ENCODE assay signal across 10 cellular contexts in the genomic region with DNA sequence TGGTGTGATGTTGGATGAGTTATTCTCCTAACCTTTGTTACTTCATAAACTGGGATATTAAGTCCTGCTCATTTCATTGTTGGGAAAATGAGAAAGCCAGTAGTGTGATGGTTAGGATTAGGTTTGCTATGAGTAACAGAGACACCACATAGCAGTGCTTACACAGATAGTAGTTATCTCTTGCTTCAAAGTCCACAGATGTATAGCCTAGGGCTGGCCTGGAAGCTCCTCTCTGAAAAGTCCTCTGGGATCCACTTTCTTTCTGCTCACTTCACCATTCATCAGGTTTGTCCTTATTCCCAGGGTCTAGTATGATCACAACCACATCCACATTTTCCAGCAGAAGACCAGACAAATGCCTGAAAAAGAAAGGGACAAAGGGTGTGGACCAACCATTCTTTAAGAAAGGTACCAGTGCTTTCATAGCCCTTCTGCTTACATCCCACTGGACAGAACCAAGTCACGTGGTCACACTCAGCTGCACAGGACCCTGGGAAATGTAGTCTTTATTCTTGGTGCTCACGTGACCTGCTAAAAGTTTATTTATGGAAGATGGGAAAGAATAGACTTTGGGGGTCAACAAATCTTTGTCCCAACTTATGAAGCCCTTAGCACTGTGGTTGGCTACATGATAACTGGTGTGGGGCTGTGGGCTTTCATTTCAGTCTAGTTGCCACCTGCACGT.
DNase-seq lines count a peak whose midpoint lies in the region; ATAC-seq and TF ChIP-seq lines count a peak whose summit lies in the region.
"Had no signal": no experiment of that assay in that cellular context is flagged by ENCODE, and none has a peak within 500 bp of the region (broad histone marks: within the 10 kb centered on the region; RNA-seq: fewer than 3 reads in every experiment).

No MANE protein-coding gene starts in this region.

- in situ Hi-C loops in transverse colon (cut with MboI; ENCODE audit: low pct_ligation_motif_present in 1 of 4, low pct_unique_long_range_greater_than_20kb in 1 of 4, low sequenced_read_pairs in 3 of 4) = no loop called here

- intact Hi-C loops in esophagus muscularis mucosa (cut with DNase I) (no loop called here), transverse colon (cut with DNase I; ENCODE audit: low total_unique reads) (no loop called here), thyroid gland (cut with DNase I) (no loop called here), dorsolateral prefrontal cortex (cut with DNase I) (no loop called here)

- H3K27ac ChIP-seq in esophagus muscularis mucosa (replicated peaks in 1 of 4) (no peak overlapping the region), transverse colon (no peak overlapping the region), thyroid gland (no peak overlapping the region), dorsolateral prefrontal cortex (no peak overlapping the region)

- H3K4me1 ChIP-seq in esophagus muscularis mucosa (no peaks in the 10 kb centered on the region), transverse colon (no peaks in the 10 kb centered on the region), thyroid gland (no peaks in the 10 kb centered on the region)

- peak; percentile 73 for ATAC-seq in GM21360 (IDR thresholded peaks at IDR 0.05; ENCODE audit: unreplicated experiment)
- ATAC-seq: activated CD8-positive, alpha-beta memory T cell treated with anti-CD3 and anti-CD28 coated beads, Interleukin-2, amount 10 ng/mL, durations not matched to agents 7 days and 5 days had no signal

- 70% methylated on average over 3 of the region's 3 CpGs for WGBS in esophagus muscularis mucosa
- WGBS in transverse colon (ENCODE audit: low coverage in 1 of 2), 2 donors = 75 to 89% methylated on average over 1 to 3 of the region's 3 CpGs
- WGBS in thyroid gland, 2 donors = 60 to 77% methylated on average over 3 of the region's 3 CpGs

- H3K36me3 ChIP-seq in esophagus muscularis mucosa (no peaks in the 10 kb centered on the region), transverse colon (no peaks in the 10 kb centered on the region), thyroid gland (no peaks in the 10 kb centered on the region)

- H3K4me3 ChIP-seq in esophagus muscularis mucosa (no peak overlapping the region), transverse colon (no peak overlapping the region), thyroid gland (replicated peaks in 1 of 3) (no peak overlapping the region), dorsolateral prefrontal cortex (no peak overlapping the region)

- H3K9me3 ChIP-seq in esophagus muscularis mucosa (no peaks in the 10 kb centered on the region), transverse colon (no peaks in the 10 kb centered on the region), thyroid gland (no peaks in the 10 kb centered on the region)

- TF ChIP-seq EP300 in esophagus muscularis mucosa (IDR thresholded peaks at IDR 0.05) (no peak), transverse colon (IDR thresholded peaks at IDR 0.05; ENCODE audit: low read depth) (no peak)

- H3K27me3 ChIP-seq in esophagus muscularis mucosa = peaks cover 0 to 10% (median 0%) of the 10 kb centered on the region in 4 donors
- no peaks in the 10 kb centered on the region for H3K27me3 ChIP-seq in transverse colon
- H3K27me3 ChIP-seq in thyroid gland = no peaks in the 10 kb centered on the region
- H3K27me3 ChIP-seq in dorsolateral prefrontal cortex = peaks cover 0 to 4% (median 0%) of the 10 kb centered on the region in 45 donors

- DNase-seq in COLO829 (ENCODE audit: low spot score) (peak; percentile 45), HT1080 (ENCODE audit: low read depth) (peak; percentile 22), esophagus muscularis mucosa (ENCODE audit: extremely low spot score) (peak; percentile 60), transverse colon (no peak), GF-D8 (lab: John Stamatoyannopoulos, UW) (no peak), thyroid gland (no peak), dorsolateral prefrontal cortex (no peak)
- DNase-seq: activated CD8-positive, alpha-beta memory T cell treated with anti-CD3 and anti-CD28 coated beads, Interleukin-2, amount 10 ng/mL, durations not matched to agents 7 days and 5 days; GOT3 had no signal

- TF ChIP-seq POLR2A in esophagus muscularis mucosa (IDR thresholded peaks at IDR 0.05; ENCODE audit: low read depth) = no peak
- no peak for TF ChIP-seq POLR2A in transverse colon (IDR thresholded peaks at IDR 0.05)
- TF ChIP-seq POLR2A in thyroid gland (IDR thresholded peaks at IDR 0.05) = no peak

- TF ChIP-seq CTCF in esophagus muscularis mucosa (IDR thresholded peaks at IDR 0.05) = no peak
- no peak for TF ChIP-seq CTCF in transverse colon (IDR thresholded peaks at IDR 0.05)
- TF ChIP-seq CTCF in thyroid gland (IDR thresholded peaks at IDR 0.05) = no peak
- TF ChIP-seq CTCF in dorsolateral prefrontal cortex (IDR thresholded peaks at IDR 0.05 in 54 of 56, conservative IDR thresholded peaks at IDR 0.05 in 2 of 56; ENCODE audit: low read depth in 1 of 56, partially characterized antibody in 56 of 56) = no peak

Comparison
In these comparisons a context has a peak if more than half of its experiments do, and no peak if none do; other contexts are left out.
1. DNase-seq: peak in COLO829 (single experiment), HT1080 (single experiment) and esophagus muscularis mucosa (single experiment); none in transverse colon (single experiment), GF-D8 (single experiment), thyroid gland (0 of 2) and dorsolateral prefrontal cortex (0 of 10).